In genomic region chr4:149306537-149306936, GRCh38 we compare ENCODE assay signal across 16 cellular contexts.
DNase-seq lines count a peak whose midpoint lies in the region; ATAC-seq and TF ChIP-seq lines count a peak whose summit lies in the region.
"Had no signal": no experiment of that assay in that cellular context is flagged by ENCODE, and none has a peak within 500 bp of the region (broad histone marks: within the 10 kb centered on the region; RNA-seq: fewer than 3 reads in every experiment).

No MANE protein-coding gene starts in this region.

- no peak overlapping the region for H2AFZ ChIP-seq in neural cell (ENCODE audit: low read depth, low read length)

- no peak overlapping the region for H3K9ac ChIP-seq in neural cell (ENCODE audit: low read length)

- H3K4me3 ChIP-seq in neural cell (ENCODE audit: low read length) (peak overlapping the region; percentile 25), WERI-Rb-1 (ENCODE audit: low read depth, low read length) (no peak overlapping the region)
- H3K4me3 ChIP-seq: A549, K562 had no signal

- H3K79me2 ChIP-seq in neural cell (replicated peaks; ENCODE audit: insufficient read depth, low read length) = no peaks in the 10 kb centered on the region

- H3F3A ChIP-seq in neural cell (ENCODE audit: insufficient read depth, low read length, poor library complexity, severe bottlenecking) = no peaks in the 10 kb centered on the region

- no peaks in the 10 kb centered on the region for H3K9me3 Mint-ChIP-seq in activated T-helper 17 cell treated with anti-CD3 and anti-CD28 coated beads, Interleukin-2, amount 50 U/mL, for 72 hours
- no peaks in the 10 kb centered on the region for H3K9me3 Mint-ChIP-seq in activated T-cell treated with anti-CD3 and anti-CD28 coated beads, Interleukin-2, amount 50 U/mL, for 4 hours

- DNase-seq in WERI-Rb-1 = no peak
- no peak for DNase-seq in activated T-cell treated with anti-CD3 and anti-CD28 coated beads, Interleukin-2, amount 50 U/mL, for 4 hours
- no peak for DNase-seq in NCI-H345 (lab: John Stamatoyannopoulos, UW)
- no peak for DNase-seq in GF-D8 (lab: John Stamatoyannopoulos, UW)
- DNase-seq: BE2C; CD4-positive, alpha-beta memory T cell; DMS79; HCEC 1CT; HFFc6 had no signal

- TF ChIP-seq RAD21 in neural cell (conservative IDR thresholded peaks at IDR 0.05) = no peak

- H3K36me3 Mint-ChIP-seq in activated T-helper 17 cell treated with anti-CD3 and anti-CD28 coated beads, Interleukin-2, amount 50 U/mL, for 72 hours (ENCODE audit: low read depth) = no peaks in the 10 kb centered on the region
- no peaks in the 10 kb centered on the region for H3K36me3 Mint-ChIP-seq in activated T-cell treated with anti-CD3 and anti-CD28 coated beads, Interleukin-2, amount 50 U/mL, for 4 hours (ENCODE audit: insufficient read depth)
- H3K36me3 Mint-ChIP-seq: CD4-positive, alpha-beta memory T cell had no signal

- H4K20me1 ChIP-seq in neural cell (ENCODE audit: insufficient read depth) = no peaks in the 10 kb centered on the region

- TF ChIP-seq EP300 in neural cell (conservative IDR thresholded peaks at IDR 0.05; ENCODE audit: poor library complexity, severe bottlenecking) = peak; percentile 82

- no peaks in the 10 kb centered on the region for H3K27me3 Mint-ChIP-seq in activated T-helper 17 cell treated with anti-CD3 and anti-CD28 coated beads, Interleukin-2, amount 50 U/mL, for 72 hours
- H3K27me3 Mint-ChIP-seq in activated T-cell treated with anti-CD3 and anti-CD28 coated beads, Interleukin-2, amount 50 U/mL, for 4 hours (ENCODE audit: low read depth) = no peaks in the 10 kb centered on the region
- H3K27me3 Mint-ChIP-seq: CD4-positive, alpha-beta memory T cell had no signal

- ATAC-seq in GM18868 (IDR thresholded peaks at IDR 0.05; ENCODE audit: unreplicated experiment) = peak; percentile 46
- ATAC-seq in HG03432 (IDR thresholded peaks at IDR 0.05; ENCODE audit: unreplicated experiment) = peak; percentile 59
- peak; percentile 35 for ATAC-seq in activated T-helper 17 cell treated with anti-CD3 and anti-CD28 coated beads, Interleukin-2, amount 50 U/mL, for 72 hours (replicated peaks)
- no peak for ATAC-seq in activated T-cell treated with anti-CD3 and anti-CD28 coated beads, Interleukin-2, amount 50 U/mL, for 4 hours
- ATAC-seq: A549, K562 had no signal

- no peaks in the 10 kb centered on the region for H3K36me3 ChIP-seq in neural cell (ENCODE audit: insufficient read depth, low read length)
- H3K36me3 ChIP-seq in WERI-Rb-1 = no peaks in the 10 kb centered on the region
- H3K36me3 ChIP-seq: BE2C had no signal

- no peak overlapping the region for H3K4me3 Mint-ChIP-seq in activated T-helper 17 cell treated with anti-CD3 and anti-CD28 coated beads, Interleukin-2, amount 50 U/mL, for 72 hours
- H3K4me3 Mint-ChIP-seq in activated T-cell treated with anti-CD3 and anti-CD28 coated beads, Interleukin-2, amount 50 U/mL, for 4 hours = no peak overlapping the region
- H3K4me3 Mint-ChIP-seq: CD4-positive, alpha-beta memory T cell; HFFc6 had no signal

- H3K9me2 ChIP-seq in neural cell (ENCODE audit: insufficient read depth, low read length) = no peaks in the 10 kb centered on the region

- H3K27ac ChIP-seq in neural cell (ENCODE audit: low read length) (peak overlapping the region; percentile 8), WERI-Rb-1 (no peak overlapping the region)
- H3K27ac ChIP-seq: A549, C4-2B had no signal

- H3K27ac Mint-ChIP-seq in activated T-helper 17 cell treated with anti-CD3 and anti-CD28 coated beads, Interleukin-2, amount 50 U/mL, for 72 hours = no peak overlapping the region
- H3K27ac Mint-ChIP-seq: CD4-positive, alpha-beta memory T cell; HFFc6 had no signal

- H3K4me2 ChIP-seq in neural cell (ENCODE audit: low read length) = no peak overlapping the region
- H3K4me2 ChIP-seq: A549 had no signal

- TF ChIP-seq CTCF in neural cell (IDR thresholded peaks at IDR 0.05; ENCODE audit: poor library complexity, severe bottlenecking) = no peak
- TF ChIP-seq CTCF in WERI-Rb-1 (IDR thresholded peaks at IDR 0.05; ENCODE audit: low read depth, low read length) = no peak

- H3K9me3 ChIP-seq in neural cell (ENCODE audit: low read length) (no peaks in the 10 kb centered on the region), WERI-Rb-1 (ENCODE audit: severe bottlenecking) (no peaks in the 10 kb centered on the region)
- H3K9me3 ChIP-seq: A549, BE2C had no signal

- H3K27me3 ChIP-seq in neural cell (ENCODE audit: insufficient read depth, low read depth, low read length) (no peaks in the 10 kb centered on the region), WERI-Rb-1 (ENCODE audit: insufficient read depth, low read depth, severe bottlenecking) (no peaks in the 10 kb centered on the region)
- H3K27me3 ChIP-seq: BE2C had no signal

- no peaks in the 10 kb centered on the region for H3K4me1 Mint-ChIP-seq in activated T-helper 17 cell treated with anti-CD3 and anti-CD28 coated beads, Interleukin-2, amount 50 U/mL, for 72 hours
- no peaks in the 10 kb centered on the region for H3K4me1 Mint-ChIP-seq in activated T-cell treated with anti-CD3 and anti-CD28 coated beads, Interleukin-2, amount 50 U/mL, for 4 hours (ENCODE audit: low read depth)
- H3K4me1 Mint-ChIP-seq: CD4-positive, alpha-beta memory T cell had no signal

TF ChIP-seq in neural cell, 6 proteins besides CTCF, POLR2A, EP300 and RAD21:
- TF ChIP-seq, protein P1, sequence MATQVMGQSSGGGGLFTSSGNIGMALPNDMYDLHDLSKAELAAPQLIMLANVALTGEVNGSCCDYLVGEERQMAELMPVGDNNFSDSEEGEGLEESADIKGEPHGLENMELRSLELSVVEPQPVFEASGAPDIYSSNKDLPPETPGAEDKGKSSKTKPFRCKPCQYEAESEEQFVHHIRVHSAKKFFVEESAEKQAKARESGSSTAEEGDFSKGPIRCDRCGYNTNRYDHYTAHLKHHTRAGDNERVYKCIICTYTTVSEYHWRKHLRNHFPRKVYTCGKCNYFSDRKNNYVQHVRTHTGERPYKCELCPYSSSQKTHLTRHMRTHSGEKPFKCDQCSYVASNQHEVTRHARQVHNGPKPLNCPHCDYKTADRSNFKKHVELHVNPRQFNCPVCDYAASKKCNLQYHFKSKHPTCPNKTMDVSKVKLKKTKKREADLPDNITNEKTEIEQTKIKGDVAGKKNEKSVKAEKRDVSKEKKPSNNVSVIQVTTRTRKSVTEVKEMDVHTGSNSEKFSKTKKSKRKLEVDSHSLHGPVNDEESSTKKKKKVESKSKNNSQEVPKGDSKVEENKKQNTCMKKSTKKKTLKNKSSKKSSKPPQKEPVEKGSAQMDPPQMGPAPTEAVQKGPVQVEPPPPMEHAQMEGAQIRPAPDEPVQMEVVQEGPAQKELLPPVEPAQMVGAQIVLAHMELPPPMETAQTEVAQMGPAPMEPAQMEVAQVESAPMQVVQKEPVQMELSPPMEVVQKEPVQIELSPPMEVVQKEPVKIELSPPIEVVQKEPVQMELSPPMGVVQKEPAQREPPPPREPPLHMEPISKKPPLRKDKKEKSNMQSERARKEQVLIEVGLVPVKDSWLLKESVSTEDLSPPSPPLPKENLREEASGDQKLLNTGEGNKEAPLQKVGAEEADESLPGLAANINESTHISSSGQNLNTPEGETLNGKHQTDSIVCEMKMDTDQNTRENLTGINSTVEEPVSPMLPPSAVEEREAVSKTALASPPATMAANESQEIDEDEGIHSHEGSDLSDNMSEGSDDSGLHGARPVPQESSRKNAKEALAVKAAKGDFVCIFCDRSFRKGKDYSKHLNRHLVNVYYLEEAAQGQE (IDR thresholded peaks at IDR 0.05; ENCODE audit: borderline replicate concordance) = peak; percentile 63
- TF ChIP-seq SMC3 (conservative IDR thresholded peaks at IDR 0.05; ENCODE audit: poor library complexity) (no peak), MXI1 (conservative IDR thresholded peaks at IDR 0.05; ENCODE audit: poor library complexity, severe bottlenecking) (no peak), TAF1 (IDR thresholded peaks at IDR 0.05; ENCODE audit: low read depth) (no peak), EZH2 (IDR thresholded peaks at IDR 0.05; ENCODE audit: borderline replicate concordance, insufficient read depth, low read length, poor library complexity, severe bottlenecking) (no peak), POLR2AphosphoS5 (IDR thresholded peaks at IDR 0.05) (peak; percentile 56)
TF ChIP-seq in neural cell: peak in this region for 2.

Comparison
In these comparisons a context has a peak if more than half of its experiments do, and no peak if none do; other contexts are left out.
1. ATAC-seq: peak in GM18868 (single experiment), HG03432 (single experiment) and activated T-helper 17 cell treated with anti-CD3 and anti-CD28 coated beads, Interleukin-2, amount 50 U/mL, for 72 hours (single experiment); none in activated T-cell treated with anti-CD3 and anti-CD28 coated beads, Interleukin-2, amount 50 U/mL, for 4 hours (0 of 2).